ENCODE assay signal across 8 cellular contexts in the genomic region with DNA sequence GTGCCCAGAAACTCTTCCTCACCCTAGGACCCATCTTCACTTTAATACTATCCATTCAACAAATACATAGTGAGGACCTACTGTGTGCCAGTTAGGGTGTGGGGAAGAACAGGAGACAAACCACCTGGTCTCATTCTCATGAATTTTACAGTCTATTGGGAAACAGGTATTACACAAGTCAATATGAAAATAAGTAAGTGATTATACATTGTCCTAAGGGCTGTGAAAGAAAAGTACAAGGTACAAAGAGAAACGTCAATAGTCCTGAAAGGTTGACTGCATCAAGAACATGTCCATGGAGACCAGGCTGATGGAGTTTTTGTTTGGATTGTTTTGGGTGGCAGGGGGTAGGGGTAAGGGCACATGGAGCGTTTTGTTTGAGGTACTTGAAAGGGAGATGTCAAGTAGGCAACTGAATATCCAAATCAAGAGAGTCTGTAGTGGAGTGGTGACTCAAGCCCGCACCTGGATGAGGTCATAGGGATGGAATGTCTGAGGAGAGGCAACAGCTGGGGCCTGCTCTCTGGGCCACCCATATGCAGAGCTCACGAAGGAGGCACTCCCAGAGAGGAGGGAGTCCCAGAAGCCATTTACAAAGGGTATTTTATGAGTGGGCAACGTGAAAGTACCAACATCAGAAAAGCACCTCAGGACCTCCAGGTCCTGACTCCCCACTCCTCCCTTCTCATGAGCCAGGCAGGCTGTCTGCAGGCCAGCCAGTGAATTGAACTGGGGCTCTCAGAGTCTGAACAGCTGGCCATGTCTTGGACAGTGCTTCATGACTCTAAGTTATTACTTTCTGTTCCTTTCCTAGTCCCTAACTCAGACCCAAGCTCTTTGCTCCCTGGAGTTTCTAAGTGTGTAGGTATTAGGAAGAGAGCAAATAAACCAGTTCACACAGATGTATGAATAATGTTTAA.
A peak's percentile ranks its signal among the peaks of the same experiment; 100 is the strongest.
DNase-seq lines count a peak whose midpoint lies in the region; ATAC-seq, FAIRE-seq and TF ChIP-seq lines count a peak whose summit lies in the region.
"Had no signal": no experiment of that assay in that cellular context is flagged by ENCODE, and none has a peak within 500 bp of the region (broad histone marks: within the 10 kb centered on the region; RNA-seq: fewer than 3 reads in every experiment).

No MANE protein-coding gene starts in this region.

- H3K36me3 Mint-ChIP-seq in naive thymus-derived CD8-positive, alpha-beta T cell: peaks cover 0 to 4% (median 2%) of the 10 kb centered on the region in 3 donors

- H3K9me3 Mint-ChIP-seq in naive thymus-derived CD8-positive, alpha-beta T cell: no peaks in the 10 kb centered on the region

- TF ChIP-seq CTCF in K562 (IDR thresholded peaks at IDR 0.05 in 2 of 3, conservative IDR thresholded peaks at IDR 0.05 in 1 of 3; ENCODE audit: insufficient read depth in 2 of 3, low read depth in 1 of 3, low read length in 3 of 3) (no peak), lung (IDR thresholded peaks at IDR 0.05; ENCODE audit: control extremely low read depth, extremely low read depth) (no peak), transverse colon (IDR thresholded peaks at IDR 0.05) (no peak), OCI-LY7 (conservative IDR thresholded peaks at IDR 0.05; ENCODE audit: low read length) (no peak)

- TF ChIP-seq POLR2A in K562 (conservative IDR thresholded peaks at IDR 0.05) (no peak), transverse colon (IDR thresholded peaks at IDR 0.05) (no peak)

- H3K4me1 ChIP-seq in K562 (replicated peaks in 1 of 2; ENCODE audit: control insufficient read depth in 2 of 2, insufficient read depth in 2 of 2, low read length in 2 of 2) (no peaks in the 10 kb centered on the region), lung (ENCODE audit: control insufficient read depth in 2 of 2, insufficient read depth in 2 of 2, low read length in 2 of 2) (peaks cover 16 to 20% of the 10 kb centered on the region in 2 donors), transverse colon (peaks cover 22 to 58% (median 32%) of the 10 kb centered on the region in 4 donors), OCI-LY7 (ENCODE audit: insufficient read depth, low read length, poor library complexity, severe bottlenecking) (peaks cover 16% of the 10 kb centered on the region)

- H3K9me3 ChIP-seq in K562 (replicated peaks; ENCODE audit: control insufficient read depth, insufficient read depth, low read depth, low read length) (no peaks in the 10 kb centered on the region), lung (ENCODE audit: control insufficient read depth in 2 of 2, insufficient read depth in 1 of 2, low read length in 1 of 2) (no peaks in the 10 kb centered on the region), transverse colon (no peaks in the 10 kb centered on the region), OCI-LY7 (ENCODE audit: low read length) (no peaks in the 10 kb centered on the region)

- H3K4me2 ChIP-seq in K562 (ENCODE audit: insufficient read depth, low read length) (no peak overlapping the region), OCI-LY7 (ENCODE audit: low read length) (no peak overlapping the region)

- H3K79me2 ChIP-seq in K562 (ENCODE audit: control insufficient read depth, insufficient read depth, low read length): no peaks in the 10 kb centered on the region
- no peaks in the 10 kb centered on the region for H3K79me2 ChIP-seq in OCI-LY7 (ENCODE audit: insufficient read depth, low read depth, low read length)

- H4K20me1 ChIP-seq in K562 (replicated peaks; ENCODE audit: control insufficient read depth, insufficient read depth, low read length) (no peaks in the 10 kb centered on the region), OCI-LY7 (ENCODE audit: insufficient read depth, low read length) (no peaks in the 10 kb centered on the region)

- no peaks in the 10 kb centered on the region for H3K9me1 ChIP-seq in K562 (ENCODE audit: control insufficient read depth, insufficient read depth, low read length)

- TF ChIP-seq RAD21 in K562 (CRISPR knock-in tag; conservative IDR thresholded peaks at IDR 0.05 in 1 of 2, IDR thresholded peaks at IDR 0.05 in 1 of 2): no peak

- no peak overlapping the region for H3K4me3 ChIP-seq in K562
- H3K4me3 ChIP-seq in lung: no peak overlapping the region
- no peak overlapping the region for H3K4me3 ChIP-seq in transverse colon
- H3K4me3 ChIP-seq in OCI-LY7 (ENCODE audit: low read depth, low read length, poor library complexity, severe bottlenecking): no peak overlapping the region

- H3K4me1 Mint-ChIP-seq in naive thymus-derived CD8-positive, alpha-beta T cell: peaks cover 14 to 45% (median 37%) of the 10 kb centered on the region in 4 donors

- H3K9ac ChIP-seq in K562 (ENCODE audit: insufficient read depth in 1 of 2, low read depth in 2 of 2, low read length in 2 of 2): no peak overlapping the region

- no peaks in the 10 kb centered on the region for H3K36me3 ChIP-seq in K562 (ENCODE audit: control insufficient read depth, insufficient read depth, low read length)
- H3K36me3 ChIP-seq in lung (ENCODE audit: control insufficient read depth in 2 of 2, insufficient read depth in 2 of 2, low read length in 2 of 2): no peaks in the 10 kb centered on the region
- H3K36me3 ChIP-seq in transverse colon: no peaks in the 10 kb centered on the region
- H3K36me3 ChIP-seq in OCI-LY7 (ENCODE audit: insufficient read depth, low read length): no peaks in the 10 kb centered on the region

- CTCF ChIA-PET in K562 (lab: Yijun Ruan, JAX; ENCODE audit: low intra/inter-chr PET ratio): no interaction called here
- CTCF ChIA-PET in OCI-LY7 (lab: Charles Lee; ENCODE audit: unreplicated experiment): no interaction called here

- BruUV-seq in K562 (replicated peaks; lab: Mats Ljungman, UMichigan) (no TSS peak), OCI-LY7 (replicated peaks; lab: Mats Ljungman, UMichigan) (no TSS peak)

- ATAC-seq in K562 (no peak), lung (ENCODE audit: insufficient read depth, low FRiP score) (peak; percentile 37)
- no peak for ATAC-seq in naive thymus-derived CD8-positive, alpha-beta T cell

- H3K4me3 Mint-ChIP-seq in naive thymus-derived CD8-positive, alpha-beta T cell: no peak overlapping the region

- WGBS in K562 (ENCODE audit: insufficient coverage, low coverage, missing lambda C conversion rate): 8% methylated on average over 5 of the region's 5 CpGs
- WGBS in lung, 2 donors: 67 to 87% methylated on average over 5 of the region's 5 CpGs
- WGBS in transverse colon (ENCODE audit: low coverage in 1 of 2), 2 donors: 47 to 69% methylated on average over 2 to 5 of the region's 5 CpGs

- TF ChIP-seq EP300 in K562 (IDR thresholded peaks at IDR 0.05; ENCODE audit: low read length) (no peak), transverse colon (IDR thresholded peaks at IDR 0.05; ENCODE audit: low read depth) (no peak)

- H2AFZ ChIP-seq in K562 (ENCODE audit: low read depth, low read length): no peak overlapping the region
- no peak overlapping the region for H2AFZ ChIP-seq in OCI-LY7 (ENCODE audit: low read length)

- H3K9me2 ChIP-seq in OCI-LY7 (ENCODE audit: insufficient read depth, low read length): no peaks in the 10 kb centered on the region

- H3K27me3 Mint-ChIP-seq in naive thymus-derived CD8-positive, alpha-beta T cell: no peaks in the 10 kb centered on the region

- H3K27me3 ChIP-seq in K562 (ENCODE audit: control insufficient read depth in 2 of 2, insufficient read depth in 2 of 2, low read length in 2 of 2): no peaks in the 10 kb centered on the region
- no peaks in the 10 kb centered on the region for H3K27me3 ChIP-seq in lung (ENCODE audit: control insufficient read depth, insufficient read depth)
- no peaks in the 10 kb centered on the region for H3K27me3 ChIP-seq in transverse colon

- intact Hi-C loops in K562 (cut with micrococcal nuclease): loop anchor here (5.0 kb wide), 1 partner anchor 296 kb away; no protein-coding TSS in a partner anchor
- intact Hi-C loops in transverse colon (cut with DNase I; ENCODE audit: low total_unique reads): loop anchor here (10.0 kb wide), 1 partner anchor 376 kb away; no protein-coding TSS in a partner anchor
- intact Hi-C loops in OCI-LY7 (cut with micrococcal nuclease; ENCODE audit: unreplicated experiment): no loop called here

- DNase-seq in LHCN-M2 (ENCODE audit: low read depth) (peak; percentile 58), K562 (ENCODE audit: extremely low read depth in 1 of 4, low spot score in 3 of 4) (no peak), lung (ENCODE audit: low spot score) (peak; percentile 85), transverse colon (peak; percentile 62), NCI-H2081 (lab: John Stamatoyannopoulos, UW) (no peak), OCI-LY7 (ENCODE audit: low spot score) (no peak)
- DNase-seq in naive thymus-derived CD8-positive, alpha-beta T cell: no peak
- DNase-seq: effector CD8-positive, alpha-beta T cell had no signal

- POLR2A ChIA-PET in K562 (lab: Yijun Ruan, JAX): interaction anchor here (0.7 to 1.5 kb wide), 3 partner anchors 10 to 1092 kb away, joined by 3 read pairs; no protein-coding TSS in a partner anchor
- POLR2A ChIA-PET in naive thymus-derived CD8-positive, alpha-beta T cell (lab: Charles Lee): interaction anchor here (0.7 to 7.4 kb wide), 6 partner anchors 11 to 294 kb away, joined by 3 to 53 read pairs (median 3); a partner anchor contains a TSS
- POLR2A ChIA-PET in OCI-LY7 (lab: Charles Lee): interaction anchor here (1.2 to 6.6 kb wide), 2 partner anchors 9 to 13 kb away, joined by 3 to 55 read pairs; no protein-coding TSS in a partner anchor

- in situ Hi-C loops in K562 (cut with MboI) (no loop called here), transverse colon (cut with MboI; ENCODE audit: low pct_ligation_motif_present in 1 of 4, low pct_unique_long_range_greater_than_20kb in 1 of 4, low sequenced_read_pairs in 3 of 4) (no loop called here)

- peak overlapping the region in 3 of 10 donors; percentile 41 to 72 (median 43) for H3K27ac Mint-ChIP-seq in naive thymus-derived CD8-positive, alpha-beta T cell

- no peak overlapping the region for H3K27ac ChIP-seq in K562 (ENCODE audit: extremely low read depth, low read depth, low read length)
- H3K27ac ChIP-seq in lung (ENCODE audit: low read depth in 1 of 2, low read length in 1 of 2): peak overlapping the region in 1 of 2 donors; percentile 94
- peak overlapping the region; percentile 61 to 75 (median 70) for H3K27ac ChIP-seq in transverse colon
- H3K27ac ChIP-seq in OCI-LY7 (ENCODE audit: low read depth, low read length, poor library complexity, severe bottlenecking): no peak overlapping the region

- FAIRE-seq in K562 (lab: Jason Lieb, UNC): no peak

TF ChIP-seq in K562, 482 proteins besides CTCF, POLR2A, EP300 and RAD21 (continues in another document):
- TF ChIP-seq ZKSCAN1 (IDR thresholded peaks at IDR 0.05; ENCODE audit: low read depth, low read length) (0 out of 2 replicates have a peak, but pooled peaks have one; percentile 43), NR2C2 (CRISPR knock-in tag; IDR thresholded peaks at IDR 0.05) (no peak), NR2C2 (tag; IDR thresholded peaks at IDR 0.05) (no peak), RBM14 (IDR thresholded peaks at IDR 0.05; ENCODE audit: borderline replicate concordance, insufficient read depth, low read depth, low read length) (no peak), RUNX1 (IDR thresholded peaks at IDR 0.05; ENCODE audit: low read depth) (no peak), ZNF589 (CRISPR knock-in tag; IDR thresholded peaks at IDR 0.05; ENCODE audit: low read depth) (no peak), ZNF436 (CRISPR knock-in tag; IDR thresholded peaks at IDR 0.05) (no peak), SIN3A (IDR thresholded peaks at IDR 0.05; ENCODE audit: borderline replicate concordance in 2 of 2, control insufficient read depth in 1 of 2, low read depth in 2 of 2, low read length in 2 of 2) (no peak)

Comparison
In these comparisons a context has a peak if more than half of its experiments do, and no peak if none do; other contexts are left out.
1. DNase-seq: peak in LHCN-M2 (single experiment), lung (single experiment) and transverse colon (single experiment); none in K562 (0 of 4), naive thymus-derived CD8-positive, alpha-beta T cell (0 of 10), NCI-H2081 (0 of 2) and OCI-LY7 (single experiment).
2. H3K27ac ChIP-seq: peak in transverse colon (4 of 4); none in K562 (single experiment) and OCI-LY7 (single experiment).